1 cellular context compared by ENCODE assay signal in genomic region chr18:66160007-66160406, GRCh38.
TF ChIP-seq lines count a peak whose summit lies in the region.

No MANE protein-coding gene starts in this region.

TF ChIP-seq in H1, 55 proteins besides CTCF, POLR2A, EP300 and RAD21 (continued from another document):
- TF ChIP-seq TBP (IDR thresholded peaks at IDR 0.05; ENCODE audit: low read depth, low read length) (no peak), POU5F1 (IDR thresholded peaks at IDR 0.05; ENCODE audit: low read depth, low read length) (no peak), ASH2L (IDR thresholded peaks at IDR 0.05; ENCODE audit: low read length) (no peak), ATF2 (IDR thresholded peaks at IDR 0.05; ENCODE audit: low read length) (no peak), CHD7 (IDR thresholded peaks at IDR 0.05; ENCODE audit: insufficient replicate concordance, low read length) (no peak), RNF2 (IDR thresholded peaks at IDR 0.05; ENCODE audit: borderline replicate concordance, low read depth, low read length, missing control alignments, poor library complexity, severe bottlenecking) (no peak), YY1 (IDR thresholded peaks at IDR 0.05; ENCODE audit: low read depth, low read length) (no peak), CEBPB (IDR thresholded peaks at IDR 0.05; ENCODE audit: low read depth, low read length) (no peak), GTF2F1 (IDR thresholded peaks at IDR 0.05; ENCODE audit: borderline replicate concordance, low read depth, low read length) (no peak), JUN (IDR thresholded peaks at IDR 0.05; ENCODE audit: low read depth, low read length) (no peak), SIN3A (conservative IDR thresholded peaks at IDR 0.05 in 1 of 2, IDR thresholded peaks at IDR 0.05 in 1 of 2; ENCODE audit: low read depth in 1 of 2, low read length in 2 of 2) (no peak), SUZ12 (IDR thresholded peaks at IDR 0.05; ENCODE audit: low read length) (no peak), CBX5 (IDR thresholded peaks at IDR 0.05; ENCODE audit: low read depth, low read length) (no peak), KDM5A (IDR thresholded peaks at IDR 0.05; ENCODE audit: low read length) (no peak), TAF7 (optimal IDR thresholded peaks at IDR 0.05; ENCODE audit: borderline replicate concordance, low read depth, low read length) (no peak), RBBP5 (IDR thresholded peaks at IDR 0.05; ENCODE audit: borderline replicate concordance, low read depth, low read length) (no peak), BACH1 (IDR thresholded peaks at IDR 0.05; ENCODE audit: low read length) (no peak), SAP30 (IDR thresholded peaks at IDR 0.05; ENCODE audit: insufficient read depth, insufficient replicate concordance, low read length) (no peak), CHD2 (IDR thresholded peaks at IDR 0.05; ENCODE audit: low read length) (no peak)
